25 cellular contexts compared by ENCODE assay signal in genomic region chr4:31701256-31701655, GRCh38.
"Had no signal": no experiment of that assay in that cellular context is flagged by ENCODE, and none has a peak within 500 bp of the region (broad histone marks: within the 10 kb centered on the region; RNA-seq: fewer than 3 reads in every experiment).

No MANE protein-coding gene starts in this region.

- ATAC-seq: naive thymus-derived CD8-positive, alpha-beta T cell; right lobe of liver; stimulated activated memory B cell treated with anti-CD40 and anti-IgM and Interleukin-4, amounts not matched to agents 10 μg/mL and 1 μg/mL and 100 μg/mL, for 72 hours; stimulated activated naive CD8-positive, alpha-beta T cell treated with anti-CD3 and anti-CD28 coated beads, Interleukin-15, amount 100 ng/mL, for 72 hours had no signal

- H3K4me1 ChIP-seq: left ventricle myocardium inferior, parathyroid adenoma, right atrium auricular region, right lobe of liver, tibial nerve, uterus had no signal

- H2AFZ ChIP-seq: parathyroid adenoma had no signal

- H3K27me3 Mint-ChIP-seq: memory B cell; naive thymus-derived CD8-positive, alpha-beta T cell; progenitor cell of endocrine pancreas; stimulated activated memory B cell treated with anti-CD40 and anti-IgM and Interleukin-4, amounts not matched to agents 10 μg/mL and 1 μg/mL and 100 μg/mL, for 72 hours; stimulated activated naive CD8-positive, alpha-beta T cell treated with anti-CD3 and anti-CD28 coated beads, Interleukin-15, amount 100 ng/mL, for 72 hours; type B pancreatic cell had no signal

- H3K4me3 Mint-ChIP-seq: immature natural killer cell; memory B cell; naive thymus-derived CD8-positive, alpha-beta T cell; nephron; neural crest cell; stimulated activated memory B cell treated with anti-CD40 and anti-IgM and Interleukin-4, amounts not matched to agents 10 μg/mL and 1 μg/mL and 100 μg/mL, for 72 hours; stimulated activated naive CD8-positive, alpha-beta T cell treated with anti-CD3 and anti-CD28 coated beads, Interleukin-15, amount 100 ng/mL, for 72 hours; type B pancreatic cell had no signal

- H3K9me3 ChIP-seq: left ventricle myocardium inferior, neutrophil, right atrium auricular region, right lobe of liver, tibial nerve, uterus had no signal

- H3K9ac ChIP-seq: parathyroid adenoma had no signal

- H3K27ac Mint-ChIP-seq: immature natural killer cell; memory B cell; naive thymus-derived CD8-positive, alpha-beta T cell; progenitor cell of endocrine pancreas; stimulated activated memory B cell treated with anti-CD40 and anti-IgM and Interleukin-4, amounts not matched to agents 10 μg/mL and 1 μg/mL and 100 μg/mL, for 72 hours; stimulated activated naive CD8-positive, alpha-beta T cell treated with anti-CD3 and anti-CD28 coated beads, Interleukin-15, amount 100 ng/mL, for 72 hours; type B pancreatic cell had no signal

- H3K36me3 ChIP-seq: left ventricle myocardium inferior, neutrophil, right atrium auricular region, right lobe of liver, tibial nerve, uterus had no signal

- DNase-seq: hippocampal formation; immature natural killer cell; kidney; left ventricle myocardium inferior; naive thymus-derived CD8-positive, alpha-beta T cell; occipital lobe; right lobe of liver; stimulated activated CD4-positive, alpha-beta T cell treated with anti-CD3 and anti-CD28 coated beads, Interleukin-1b, Interleukin-23, amount 100 ng/mL, for 48 hours; stimulated activated CD4-positive, alpha-beta T cell treated with anti-CD3 and anti-CD28 coated beads, Interleukin-2, amount 100 ng/mL, for 48 hours; stimulated activated CD4-positive, alpha-beta T cell treated with anti-CD3 and anti-CD28 coated beads, Interleukin-4, amount 100 ng/mL, for 4 hours; stimulated activated CD8-positive, alpha-beta memory T cell treated with anti-CD3 and anti-CD28 coated beads, Interleukin-4, amount 100 ng/mL, for 48 hours; stimulated activated naive CD4-positive, alpha-beta T cell treated with Interleukin-2 at 50 U/mL for 16 hours; stimulated activated naive CD8-positive, alpha-beta T cell treated with anti-CD3 and anti-CD28 coated beads, Interleukin-15, amount 100 ng/mL, for 72 hours; uterus had no signal

- H3K36me3 Mint-ChIP-seq: memory B cell; naive thymus-derived CD8-positive, alpha-beta T cell; stimulated activated memory B cell treated with anti-CD40 and anti-IgM and Interleukin-4, amounts not matched to agents 10 μg/mL and 1 μg/mL and 100 μg/mL, for 72 hours had no signal

- H3K4me3 ChIP-seq: left ventricle myocardium inferior, right atrium auricular region, right lobe of liver, smooth muscle cell, tibial nerve, uterus had no signal

- H3K4me2 ChIP-seq: smooth muscle cell had no signal

- H3K4me1 Mint-ChIP-seq: immature natural killer cell; memory B cell; naive thymus-derived CD8-positive, alpha-beta T cell; neural crest cell; stimulated activated memory B cell treated with anti-CD40 and anti-IgM and Interleukin-4, amounts not matched to agents 10 μg/mL and 1 μg/mL and 100 μg/mL, for 72 hours; stimulated activated naive CD8-positive, alpha-beta T cell treated with anti-CD3 and anti-CD28 coated beads, Interleukin-15, amount 100 ng/mL, for 72 hours had no signal

- H3K27ac ChIP-seq: left ventricle myocardium inferior, neutrophil, parathyroid adenoma, right atrium auricular region, right lobe of liver, tibial nerve, uterus had no signal

- H3K27me3 ChIP-seq: neutrophil, right atrium auricular region, right lobe of liver, tibial nerve, uterus had no signal
